ENCODE assay signal across 14 cellular contexts in genomic region chr3:149401926-149402310, GRCh38. TPM values are rescaled to one million over a fixed set of nuclear protein-coding genes. Genes with fewer than 3 reads are reported as not detected.
DNase-seq lines count a peak whose midpoint lies in the region; ATAC-seq, FAIRE-seq and TF ChIP-seq lines count a peak whose summit lies in the region.
"Had no signal": no experiment of that assay in that cellular context is flagged by ENCODE, and none has a peak within 500 bp of the region (broad histone marks: within the 10 kb centered on the region; RNA-seq: fewer than 3 reads in every experiment).

No MANE protein-coding gene starts in this region.

- peaks cover 0 to 11% of the 10 kb centered on the region in 2 donors for H3K4me1 ChIP-seq in ascending aorta
- H3K4me1 ChIP-seq in thoracic aorta (ENCODE audit: control insufficient read depth in 1 of 2, low read depth in 2 of 2): peaks cover 0 to 15% of the 10 kb centered on the region in 2 donors
- H3K4me1 ChIP-seq in right atrium auricular region: no peaks in the 10 kb centered on the region
- H3K4me1 ChIP-seq: testis had no signal

- peak; percentile 51 for FAIRE-seq in islet of Langerhans (lab: Jason Lieb, UNC)
- FAIRE-seq: GM19239 had no signal

- H3K36me3 ChIP-seq in ascending aorta: no peaks in the 10 kb centered on the region
- H3K36me3 ChIP-seq in thoracic aorta: no peaks in the 10 kb centered on the region
- no peaks in the 10 kb centered on the region for H3K36me3 ChIP-seq in right atrium auricular region
- H3K36me3 ChIP-seq: BLaER1 treated with 17β-estradiol and CSF1 and Interleukin-3, amounts not matched to agents 10 nM and 100 nM had no signal

- H3K9me3 ChIP-seq in ascending aorta (no peaks in the 10 kb centered on the region), thoracic aorta (no peaks in the 10 kb centered on the region), right atrium auricular region (peaks cover 0 to 6% of the 10 kb centered on the region in 2 donors)
- H3K9me3 ChIP-seq: BLaER1 treated with 17β-estradiol and CSF1 and Interleukin-3, amounts not matched to agents 10 nM and 100 nM; testis had no signal

- CTCF ChIA-PET in GM10248 (lab: Yijun Ruan, JAX): interaction anchor here (1.0 to 1.2 kb wide), 2 partner anchors 11 kb away, joined by 3 to 5 read pairs; no protein-coding TSS in a partner anchor

- POLR2A ChIA-PET in GM10248 (lab: Yijun Ruan, JAX): no interaction called here

- H3K4me3 ChIP-seq in ascending aorta: no peak overlapping the region
- no peak overlapping the region for H3K4me3 ChIP-seq in thoracic aorta
- H3K4me3 ChIP-seq in right atrium auricular region: no peak overlapping the region
- H3K4me3 ChIP-seq: BLaER1 treated with 17β-estradiol and CSF1 and Interleukin-3, amounts not matched to agents 10 nM and 100 nM; testis had no signal

- H3K27ac ChIP-seq in ascending aorta: peak overlapping the region; percentile 79 to 89
- peak overlapping the region; percentile 79 to 82 for H3K27ac ChIP-seq in thoracic aorta
- H3K27ac ChIP-seq in right atrium auricular region: no peak overlapping the region
- H3K27ac ChIP-seq: BLaER1 treated with 17β-estradiol and CSF1 and Interleukin-3, amounts not matched to agents 10 nM and 100 nM; testis had no signal

- no peaks in the 10 kb centered on the region for H3K27me3 ChIP-seq in ascending aorta
- H3K27me3 ChIP-seq in thoracic aorta (replicated peaks; ENCODE audit: insufficient read depth): no peaks in the 10 kb centered on the region
- no peaks in the 10 kb centered on the region for H3K27me3 ChIP-seq in right atrium auricular region
- H3K27me3 ChIP-seq: BLaER1 treated with 17β-estradiol and CSF1 and Interleukin-3, amounts not matched to agents 10 nM and 100 nM; testis had no signal

- TF ChIP-seq CTCF in ascending aorta (IDR thresholded peaks at IDR 0.05) (no peak), thoracic aorta (IDR thresholded peaks at IDR 0.05) (no peak), right atrium auricular region (IDR thresholded peaks at IDR 0.05) (no peak), GM10248 (IDR thresholded peaks at IDR 0.05; ENCODE audit: control extremely low read depth, extremely low read depth, low read depth, missing control alignments) (no peak)

- peak; percentile 90 for ATAC-seq in thoracic aorta (ENCODE audit: insufficient number of reproducible peaks, low FRiP score, low read depth)

- DNase-seq in HCEC 1CT (peak; percentile 22), ascending aorta (ENCODE audit: low spot score in 2 of 2) (no peak), thoracic aorta (ENCODE audit: low spot score) (no peak), middle frontal gyrus (ENCODE audit: extremely low spot score, low spot score) (no peak), right atrium auricular region (ENCODE audit: low spot score) (no peak), Kasumi-1 (lab: John Stamatoyannopoulos, UW) (no peak), GM10248 (ENCODE audit: extremely low spot score) (no peak)
- DNase-seq: activated CD4-positive, alpha-beta T cell treated with anti-CD3 and anti-CD28 coated beads for 4 hours; activated T-cell treated with anti-CD3 and anti-CD28 coated beads for 4 hours; midbrain; testis had no signal

- intact Hi-C loops in ascending aorta (cut with DNase I): loop anchor here (2.0 kb wide), 1 partner anchor 71 kb away; no protein-coding TSS in a partner anchor

RNA-seq across cellular contexts. Expression of gene TM4SF1, which starts 24.5 kb away (rescaled TPM):
- total RNA-seq in ascending aorta (487 TPM), thoracic aorta (100 to 1,000 TPM; 227 to 342 TPM), right atrium auricular region (100 to 1,000 TPM; 211 to 341 TPM)

Comparison
In these comparisons a context has a peak if more than half of its experiments do, and no peak if none do; other contexts are left out.
1. H3K27ac ChIP-seq: peak in ascending aorta (2 of 2) and thoracic aorta (2 of 2); none in right atrium auricular region (0 of 2).